ENCODE assay signal across 8 cellular contexts in the genomic region with DNA sequence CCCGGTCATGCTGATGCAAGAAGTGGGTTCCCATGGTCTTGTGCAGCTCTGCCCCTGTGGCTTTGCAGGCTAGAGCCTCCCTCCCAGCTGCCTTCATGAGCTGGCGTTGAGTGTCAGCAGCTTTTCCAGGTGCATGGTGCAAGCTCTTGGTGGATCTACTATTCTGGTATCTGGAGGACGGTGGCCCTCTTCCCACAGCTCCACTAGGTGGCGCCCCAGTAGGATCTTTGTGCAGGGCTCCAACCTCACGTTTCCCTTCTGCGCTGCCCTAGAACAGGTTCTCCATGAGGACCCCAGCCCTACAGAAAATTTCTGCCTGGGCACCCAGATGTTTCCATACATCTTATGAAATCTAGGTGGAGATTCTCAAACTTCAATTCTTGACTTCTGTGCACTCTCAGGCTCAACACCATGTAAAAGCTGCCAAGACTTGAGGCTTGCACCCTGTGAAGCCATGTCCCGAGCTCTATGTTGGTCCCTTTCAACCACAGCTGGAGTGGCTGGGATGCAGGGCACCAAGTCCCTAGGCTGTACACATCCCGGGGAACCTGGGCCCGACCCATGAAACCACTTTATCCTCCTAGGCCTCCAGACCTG.
DNase-seq lines count a peak whose midpoint lies in the region; ATAC-seq, FAIRE-seq and TF ChIP-seq lines count a peak whose summit lies in the region.

No MANE protein-coding gene starts in this region.

- H3K27me3 ChIP-seq in gastrocnemius medialis, result no peaks in the 10 kb centered on the region

- TF ChIP-seq POLR2A in gastrocnemius medialis (IDR thresholded peaks at IDR 0.05), result no peak

- no peak overlapping the region for H3K4me3 ChIP-seq in AG04449 (ENCODE audit: low read depth, low read length)
- H3K4me3 ChIP-seq in gastrocnemius medialis, result no peak overlapping the region

- DNase-seq in AG04449 (ENCODE audit: low read depth, low spot score) (no peak), GM18507 (ENCODE audit: extremely low spot score, insufficient read length, low read depth) (no peak), RCC 7860 (ENCODE audit: low spot score) (peak; percentile 15), activated T-helper 1 cell treated with Interleukin-2 at 50 U/mL for 16 hours (ENCODE audit: low read depth) (peak; percentile 38), globus pallidus (ENCODE audit: low spot score) (peak; percentile 14), gastrocnemius medialis (peak; percentile 15 to 35), OCI-M2 (lab: John Stamatoyannopoulos, UW; ENCODE audit: unreplicated experiment) (no peak)

- no peaks in the 10 kb centered on the region for H3K36me3 ChIP-seq in gastrocnemius medialis

- POLR2A ChIA-PET in AG04449 (lab: Yijun Ruan, JAX), result no interaction called here

- no peaks in the 10 kb centered on the region for H3K9me3 ChIP-seq in gastrocnemius medialis

- no peak overlapping the region for H3K27ac ChIP-seq in gastrocnemius medialis

- ATAC-seq in HG03095 (IDR thresholded peaks at IDR 0.05; ENCODE audit: unreplicated experiment) (peak; percentile 84), gastrocnemius medialis (peak in 1 of 2 donors; percentile 75)

- FAIRE-seq in GM18507 (lab: Jason Lieb, UNC), result peak; percentile 70
- FAIRE-seq in RCC 7860 (lab: Jason Lieb, UNC), result no peak

- intact Hi-C loops in gastrocnemius medialis (cut with DNase I; ENCODE audit: low total_unique reads), result loop anchor here (5.0 kb wide), 2 partner anchors 1036 to 1101 kb away; no protein-coding TSS in a partner anchor

- H3K4me1 ChIP-seq in gastrocnemius medialis, result no peaks in the 10 kb centered on the region

- CTCF ChIA-PET in AG04449 (lab: Yijun Ruan, JAX), result interaction anchor here (0.6 to 3.5 kb wide), 47 partner anchors 9 to 1148 kb away, joined by 3 to 29 read pairs (median 4); no protein-coding TSS in a partner anchor

- in situ Hi-C loops in gastrocnemius medialis (cut with MboI; ENCODE audit: low sequenced_read_pairs in 4 of 4), result loop anchor here in 2 of 4 donors (5.0 to 25.0 kb wide), 2 partner anchors 1101 to 1111 kb away; no protein-coding TSS in a partner anchor

- peak; percentile 84 for TF ChIP-seq CTCF in AG04449 (IDR thresholded peaks at IDR 0.05; ENCODE audit: insufficient read depth, low read length, missing control alignments)
- peak; percentile 40 to 71 (median 58) for TF ChIP-seq CTCF in gastrocnemius medialis (IDR thresholded peaks at IDR 0.05 in 4 of 5, conservative IDR thresholded peaks at IDR 0.05 in 1 of 5)

Comparison
In these comparisons a context has a peak if more than half of its experiments do, and no peak if none do; other contexts are left out.
1. DNase-seq: peak in RCC 7860 (single experiment), activated T-helper 1 cell treated with Interleukin-2 at 50 U/mL for 16 hours (single experiment), globus pallidus (single experiment) and gastrocnemius medialis (2 of 2); none in AG04449 (single experiment), GM18507 (single experiment) and OCI-M2 (single experiment).